Comparison of ENCODE assay signal across 7 cellular contexts in genomic region chr10:72126184-72126871, GRCh38. TPM values are rescaled to one million over a fixed set of nuclear protein-coding genes. Genes with fewer than 3 reads are reported as not detected.
DNase-seq lines count a peak whose midpoint lies in the region; ATAC-seq, FAIRE-seq and TF ChIP-seq lines count a peak whose summit lies in the region.

No MANE protein-coding gene starts in this region.

- no peak overlapping the region for H3K27ac Mint-ChIP-seq in stimulated activated naive CD8-positive, alpha-beta T cell treated with anti-CD3 and anti-CD28 coated beads, Interleukin-15, amount 100 ng/mL, for 72 hours
- peak overlapping the region in 1 of 2 donors; percentile 5 for H3K27ac Mint-ChIP-seq in effector memory CD8-positive, alpha-beta T cell

- peaks cover 40% of the 10 kb centered on the region for H3K4me1 Mint-ChIP-seq in stimulated activated naive CD8-positive, alpha-beta T cell treated with anti-CD3 and anti-CD28 coated beads, Interleukin-15, amount 100 ng/mL, for 72 hours
- peaks cover 0 to 2% of the 10 kb centered on the region in 2 donors for H3K4me1 Mint-ChIP-seq in effector memory CD8-positive, alpha-beta T cell (ENCODE audit: low read depth in 2 of 2)

- peak; percentile 60 to 78 for DNase-seq in Kasumi-1 (lab: John Stamatoyannopoulos, UW)
- DNase-seq in cardiac fibroblast (ENCODE audit: low read depth in 2 of 2): peak; percentile 79 to 82
- DNase-seq in myocyte (ENCODE audit: low read depth): peak; percentile 8
- DNase-seq in stimulated activated naive CD8-positive, alpha-beta T cell treated with anti-CD3 and anti-CD28 coated beads, Interleukin-15, amount 100 ng/mL, for 72 hours: no peak
- no peak for DNase-seq in effector memory CD8-positive, alpha-beta T cell

- no peaks in the 10 kb centered on the region for H3K9me3 Mint-ChIP-seq in stimulated activated naive CD8-positive, alpha-beta T cell treated with anti-CD3 and anti-CD28 coated beads, Interleukin-15, amount 100 ng/mL, for 72 hours
- H3K9me3 Mint-ChIP-seq in effector memory CD8-positive, alpha-beta T cell: no peaks in the 10 kb centered on the region

- ATAC-seq in stimulated activated naive CD8-positive, alpha-beta T cell treated with anti-CD3 and anti-CD28 coated beads, Interleukin-15, amount 100 ng/mL, for 72 hours: no peak
- ATAC-seq in GM18907 (IDR thresholded peaks at IDR 0.05; ENCODE audit: unreplicated experiment): no peak
- ATAC-seq in effector memory CD8-positive, alpha-beta T cell (replicated peaks): no peak

- H3K27me3 Mint-ChIP-seq in stimulated activated naive CD8-positive, alpha-beta T cell treated with anti-CD3 and anti-CD28 coated beads, Interleukin-15, amount 100 ng/mL, for 72 hours: no peaks in the 10 kb centered on the region
- H3K27me3 Mint-ChIP-seq in effector memory CD8-positive, alpha-beta T cell: no peaks in the 10 kb centered on the region

- peaks cover 12% of the 10 kb centered on the region for H3K36me3 Mint-ChIP-seq in effector memory CD8-positive, alpha-beta T cell (ENCODE audit: insufficient read depth)

- H3K4me3 Mint-ChIP-seq in stimulated activated naive CD8-positive, alpha-beta T cell treated with anti-CD3 and anti-CD28 coated beads, Interleukin-15, amount 100 ng/mL, for 72 hours: no peak overlapping the region
- no peak overlapping the region for H3K4me3 Mint-ChIP-seq in effector memory CD8-positive, alpha-beta T cell

- peak; percentile 53 for TF ChIP-seq CTCF in cardiac fibroblast (IDR thresholded peaks at IDR 0.05; ENCODE audit: low read depth, low read length)

- peak; percentile 82 for FAIRE-seq in G401.6 (lab: Jason Lieb, UNC)

- H3K4me3 ChIP-seq in cardiac fibroblast (replicated peaks in 1 of 2; ENCODE audit: low read depth in 2 of 2, low read length in 2 of 2): no peak overlapping the region

RNA-seq across cellular contexts. Expression of gene SPOCK2, which starts 38.0 kb away (rescaled TPM):
- 0.78 and 1.9 TPM in 2 replicates for total RNA-seq in myocyte
- 0.43 TPM for polyA plus RNA-seq in myocyte (2012)

Comparison
In these comparisons a context has a peak if more than half of its experiments do, and no peak if none do; other contexts are left out.
1. DNase-seq: peak in Kasumi-1 (2 of 2), cardiac fibroblast (2 of 2) and myocyte (single experiment); none in stimulated activated naive CD8-positive, alpha-beta T cell treated with anti-CD3 and anti-CD28 coated beads, Interleukin-15, amount 100 ng/mL, for 72 hours (0 of 2) and effector memory CD8-positive, alpha-beta T cell (0 of 3).